Comparison of ENCODE assay signal across 15 cellular contexts in the genomic region with DNA sequence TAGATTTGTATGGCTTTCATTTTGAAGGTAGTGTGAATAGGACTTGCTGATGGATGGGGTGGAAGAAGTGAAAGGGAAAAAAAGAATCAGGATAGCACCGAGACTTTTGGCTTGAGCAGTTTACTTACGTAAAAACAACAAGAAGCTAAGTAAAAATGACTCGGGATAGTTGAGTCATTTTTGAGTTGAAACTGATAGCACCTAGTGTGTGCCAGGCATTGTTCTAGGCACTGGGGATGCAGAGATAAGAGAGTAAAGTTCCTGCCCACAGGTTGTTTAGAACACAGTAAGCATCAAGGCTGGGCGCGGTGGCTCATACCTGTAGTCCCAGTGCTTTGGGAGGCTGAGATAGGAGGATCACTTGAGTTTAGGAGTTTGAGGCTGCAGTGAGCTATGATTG. TPM values are rescaled to one million over a fixed set of nuclear protein-coding genes. Genes with fewer than 3 reads are reported as not detected.
DNase-seq lines count a peak whose midpoint lies in the region; ATAC-seq and TF ChIP-seq lines count a peak whose summit lies in the region.
"Had no signal": no experiment of that assay in that cellular context is flagged by ENCODE, and none has a peak within 500 bp of the region (broad histone marks: within the 10 kb centered on the region; RNA-seq: fewer than 3 reads in every experiment).

No MANE protein-coding gene starts in this region.

- H3K27me3 Mint-ChIP-seq in CD14-positive monocyte (ENCODE audit: low read depth in 3 of 3) (peaks cover 0 to 1% (median 0%) of the 10 kb centered on the region in 3 donors), Calu3 (ENCODE audit: unreplicated experiment) (no peaks in the 10 kb centered on the region)
- no peaks in the 10 kb centered on the region for H3K27me3 Mint-ChIP-seq in CD8-positive, alpha-beta memory T cell
- H3K27me3 Mint-ChIP-seq: IgD-negative memory B cell had no signal

- BruUV-seq in Calu3 (replicated peaks; lab: Mats Ljungman, UMichigan): no TSS peak

- no CpG with 5 or more reads among the region's 5 CpGs for WGBS in mesendoderm (ENCODE audit: extremely low coverage, insufficient coverage, low lambda C conversion rate)

- H2BK120ac ChIP-seq in mesendoderm (ENCODE audit: low read depth, low read length): no peak overlapping the region

- no peaks in the 10 kb centered on the region for H3K9me3 ChIP-seq in CD8-positive, alpha-beta memory T cell (ENCODE audit: low read length)
- H3K9me3 ChIP-seq: BLaER1 treated with 17β-estradiol and CSF1 and Interleukin-3, amounts not matched to agents 10 nM and 100 nM; HAP-1; neutrophil; tibial artery had no signal

- H2AK5ac ChIP-seq in mesendoderm (ENCODE audit: low read length): no peak overlapping the region

- ATAC-seq in activated naive CD4-positive, alpha-beta T cell treated with anti-CD3 and anti-CD28 coated beads, Interleukin-2, amount 50 U/mL, for 72 hours: peak; percentile 76 to 93

- H3K79me2 ChIP-seq in mesendoderm (ENCODE audit: control insufficient read depth, insufficient read depth, low read length): peaks cover 31% of the 10 kb centered on the region

- H2BK5ac ChIP-seq in mesendoderm (ENCODE audit: low read length): no peak overlapping the region

- POLR2A ChIA-PET in CD8-positive, alpha-beta memory T cell (lab: Charles Lee): no interaction called here

- H3K18ac ChIP-seq in mesendoderm (ENCODE audit: low read length): no peak overlapping the region

- H3K9me3 Mint-ChIP-seq in CD14-positive monocyte (peaks cover 0 to 2% (median 0%) of the 10 kb centered on the region in 7 donors), Calu3 (ENCODE audit: low read depth, unreplicated experiment) (no peaks in the 10 kb centered on the region)
- H3K9me3 Mint-ChIP-seq in CD8-positive, alpha-beta memory T cell: no peaks in the 10 kb centered on the region
- H3K9me3 Mint-ChIP-seq in activated naive CD4-positive, alpha-beta T cell treated with anti-CD3 and anti-CD28 coated beads, Interleukin-2, amount 50 U/mL, for 72 hours: no peaks in the 10 kb centered on the region
- H3K9me3 Mint-ChIP-seq: IgD-negative memory B cell had no signal

- DNase-seq in CD14-positive monocyte (ENCODE audit: low spot score): no peak
- no peak for DNase-seq in CD8-positive, alpha-beta memory T cell
- no peak for DNase-seq in activated naive CD4-positive, alpha-beta T cell treated with anti-CD3 and anti-CD28 coated beads, Interleukin-2, amount 50 U/mL, for 72 hours (ENCODE audit: low spot score in 2 of 2)
- no peak for DNase-seq in mesendoderm
- DNase-seq in activated CD4-positive, CD25-positive, alpha-beta regulatory T cell treated with anti-CD3 and anti-CD28 coated beads, Interleukin-2, amount 50 U/mL, for 72 hours: no peak
- no peak for DNase-seq in NCI-H1417 (lab: John Stamatoyannopoulos, UW)
- no peak for DNase-seq in Calu3
- DNase-seq: NCI-H1105 treated with DMSO at 0.1 percent for 48 hours, NCI-H226, tibial artery had no signal

- intact Hi-C loops in CD14-positive monocyte (cut with micrococcal nuclease) (no loop called here), Calu3 (cut with micrococcal nuclease; ENCODE audit: unreplicated experiment) (no loop called here)

- H3K4ac ChIP-seq in mesendoderm (ENCODE audit: low read depth, low read length): no peak overlapping the region

- H3K27ac Mint-ChIP-seq in CD14-positive monocyte: peak overlapping the region in 5 of 7 donors; percentile 34 to 63 (median 37)
- peak overlapping the region in 6 of 8 donors; percentile 58 to 83 (median 75) for H3K27ac Mint-ChIP-seq in CD8-positive, alpha-beta memory T cell
- peak overlapping the region; percentile 37 to 38 for H3K27ac Mint-ChIP-seq in activated naive CD4-positive, alpha-beta T cell treated with anti-CD3 and anti-CD28 coated beads, Interleukin-2, amount 50 U/mL, for 72 hours
- no peak overlapping the region for H3K27ac Mint-ChIP-seq in Calu3 (ENCODE audit: unreplicated experiment)

- no peak overlapping the region for H3K9ac ChIP-seq in mesendoderm (ENCODE audit: low read length)
- H3K9ac ChIP-seq: BLaER1 treated with 17β-estradiol and CSF1 and Interleukin-3, amounts not matched to agents 10 nM and 100 nM had no signal

- H4K8ac ChIP-seq in mesendoderm (ENCODE audit: low read depth, low read length): no peak overlapping the region

- H3K23ac ChIP-seq in mesendoderm (ENCODE audit: low read length): no peak overlapping the region

- H3K36me3 Mint-ChIP-seq in CD14-positive monocyte: peaks cover 53 to 73% of the 10 kb centered on the region in 2 donors
- H3K36me3 Mint-ChIP-seq in CD8-positive, alpha-beta memory T cell: peaks cover 0 to 64% (median 14%) of the 10 kb centered on the region in 3 donors
- H3K36me3 Mint-ChIP-seq in activated naive CD4-positive, alpha-beta T cell treated with anti-CD3 and anti-CD28 coated beads, Interleukin-2, amount 50 U/mL, for 72 hours: peaks cover 4 to 6% of the 10 kb centered on the region in 2 donors
- peaks cover 13% of the 10 kb centered on the region for H3K36me3 Mint-ChIP-seq in Calu3 (ENCODE audit: insufficient read depth, unreplicated experiment)

- H3K36me3 ChIP-seq in CD8-positive, alpha-beta memory T cell (ENCODE audit: insufficient read depth, low read length): no peaks in the 10 kb centered on the region
- H3K36me3 ChIP-seq in mesendoderm (ENCODE audit: control insufficient read depth, insufficient read depth, low read length): peaks cover 2% of the 10 kb centered on the region

- peaks cover 4% of the 10 kb centered on the region for H3K4me1 ChIP-seq in CD8-positive, alpha-beta memory T cell (ENCODE audit: insufficient read depth, low read length)
- peaks cover 4% of the 10 kb centered on the region for H3K4me1 ChIP-seq in mesendoderm (ENCODE audit: control insufficient read depth, low read depth, low read length)

- no peaks in the 10 kb centered on the region for H3K27me3 ChIP-seq in CD8-positive, alpha-beta memory T cell (ENCODE audit: insufficient read depth, low read length, poor library complexity, severe bottlenecking)
- H3K27me3 ChIP-seq in mesendoderm (ENCODE audit: insufficient read depth, low read length, poor library complexity): no peaks in the 10 kb centered on the region
- H3K27me3 ChIP-seq: BLaER1 treated with 17β-estradiol and CSF1 and Interleukin-3, amounts not matched to agents 10 nM and 100 nM; neutrophil; tibial artery had no signal

- H4K5ac ChIP-seq in mesendoderm (ENCODE audit: low read length): no peak overlapping the region

- TF ChIP-seq CTCF in CD14-positive monocyte (IDR thresholded peaks at IDR 0.05): no peak
- no peak for TF ChIP-seq CTCF in Calu3 (IDR thresholded peaks at IDR 0.05; ENCODE audit: unreplicated experiment)

- peak overlapping the region; percentile 26 for H3K56ac ChIP-seq in mesendoderm (ENCODE audit: low read length)

- H2BK15ac ChIP-seq in mesendoderm (replicated peaks; ENCODE audit: low read depth): no peak overlapping the region

- no peak overlapping the region for H3K27ac ChIP-seq in CD8-positive, alpha-beta memory T cell (ENCODE audit: low read depth, low read length)
- H3K27ac ChIP-seq in mesendoderm (ENCODE audit: low read depth, low read length): no peak overlapping the region
- H3K27ac ChIP-seq: BLaER1 treated with 17β-estradiol and CSF1 and Interleukin-3, amounts not matched to agents 10 nM and 100 nM; neutrophil; tibial artery had no signal

- H3K79me1 ChIP-seq in mesendoderm (ENCODE audit: low read length): peaks cover 17% of the 10 kb centered on the region

- no peak overlapping the region for H3K4me3 ChIP-seq in CD8-positive, alpha-beta memory T cell (ENCODE audit: low read length)
- no peak overlapping the region for H3K4me3 ChIP-seq in mesendoderm (ENCODE audit: low read length)
- H3K4me3 ChIP-seq: BLaER1 treated with 17β-estradiol and CSF1 and Interleukin-3, amounts not matched to agents 10 nM and 100 nM; HAP-1; smooth muscle cell; tibial artery had no signal

- H3K4me3 Mint-ChIP-seq in CD14-positive monocyte (no peak overlapping the region), Calu3 (ENCODE audit: low read depth, unreplicated experiment) (no peak overlapping the region)
- H3K4me3 Mint-ChIP-seq in CD8-positive, alpha-beta memory T cell: no peak overlapping the region
- H3K4me3 Mint-ChIP-seq: IgD-negative memory B cell had no signal

- H3K4me2 ChIP-seq in mesendoderm (ENCODE audit: low read length): no peak overlapping the region
- H3K4me2 ChIP-seq: BLaER1 treated with 17β-estradiol and CSF1 and Interleukin-3, amounts not matched to agents 10 nM and 100 nM; smooth muscle cell had no signal

- H3K4me1 Mint-ChIP-seq in CD14-positive monocyte (no peaks in the 10 kb centered on the region), Calu3 (ENCODE audit: low read depth, unreplicated experiment) (no peaks in the 10 kb centered on the region)
- peaks cover 26 to 53% (median 39%) of the 10 kb centered on the region in 3 donors for H3K4me1 Mint-ChIP-seq in CD8-positive, alpha-beta memory T cell

- CTCF ChIA-PET in CD8-positive, alpha-beta memory T cell (lab: Charles Lee): interaction anchor here (1.0 kb wide), 1 partner anchor 22 kb away, joined by 3 read pairs; no protein-coding TSS in a partner anchor
- CTCF ChIA-PET in Calu3 (lab: Charles Lee): interaction anchor here (0.6 kb wide), 1 partner anchor 23 kb away, joined by 5 read pairs; no protein-coding TSS in a partner anchor

RNA-seq across cellular contexts. Expression of a gene that starts 34.7 kb away (rescaled TPM):
- 100 to 1,000 TPM in 1 of 2 donors, 10 to 100 TPM in 1; 76.1 to 103 TPM for polyA plus RNA-seq in CD14-positive monocyte
- total RNA-seq in CD8-positive, alpha-beta memory T cell: 100 to 1,000 TPM; 185 to 192 TPM
- 217 TPM for polyA plus RNA-seq in CD8-positive, alpha-beta memory T cell
- total RNA-seq in activated naive CD4-positive, alpha-beta T cell treated with anti-CD3 and anti-CD28 coated beads, Interleukin-2, amount 50 U/mL, for 72 hours: 100 to 1,000 TPM; 216 to 239 TPM
- polyA plus RNA-seq in mesendoderm (2013, experiment 1 of 2): 202 TPM
- polyA plus RNA-seq in mesendoderm (2013, experiment 2 of 2): 195 TPM
- total RNA-seq in Calu3 (2022): 123 and 125 TPM in 2 replicates
